7 cellular contexts compared by ENCODE assay signal in the genomic region with DNA sequence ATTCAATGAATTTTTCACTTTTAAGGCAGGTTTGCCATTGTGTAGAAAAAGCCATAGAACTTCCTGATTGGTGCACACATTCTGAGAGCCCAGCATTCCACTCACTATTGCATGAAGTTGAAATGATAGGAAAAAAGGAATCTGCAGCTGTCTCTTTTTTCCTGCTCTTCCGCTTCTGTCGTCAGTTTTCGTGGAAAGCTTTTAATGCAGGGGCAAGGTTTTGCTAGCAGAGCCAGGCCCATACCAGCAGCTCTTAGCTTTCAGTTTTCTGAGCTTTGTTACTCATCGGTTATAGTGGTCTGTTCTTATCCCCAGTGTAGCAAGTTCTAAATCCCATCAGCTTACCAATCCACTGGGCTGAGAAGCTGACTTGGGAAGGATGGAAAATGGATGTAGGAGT.
"Had no signal": no experiment of that assay in that cellular context is flagged by ENCODE, and none has a peak within 500 bp of the region (broad histone marks: within the 10 kb centered on the region; RNA-seq: fewer than 3 reads in every experiment).

No MANE protein-coding gene starts in this region.

- H3K36me3 ChIP-seq: HAP-1 had no signal

- DNase-seq: GM23248, GOT3, H7, HFFc6, IMR-90 had no signal

- H3K4me1 ChIP-seq: HAP-1 had no signal

- H2AFZ ChIP-seq: GM23248 had no signal

- H3K9ac ChIP-seq: GM23248 had no signal

- H3K9me3 ChIP-seq: HAP-1 had no signal

- H3K4me3 ChIP-seq: GM23248, HAP-1, K562 had no signal

- H3K27ac ChIP-seq: GM23248 had no signal
